Comparison of ENCODE assay signal across 15 cellular contexts in genomic region chrX:69128573-69128972, GRCh38. TPM values are rescaled to one million over a fixed set of nuclear protein-coding genes. Genes with fewer than 3 reads are reported as not detected.
A peak's percentile ranks its signal among the peaks of the same experiment; 100 is the strongest.
DNase-seq lines count a peak whose midpoint lies in the region; ATAC-seq and TF ChIP-seq lines count a peak whose summit lies in the region.
"Had no signal": no experiment of that assay in that cellular context is flagged by ENCODE, and none has a peak within 500 bp of the region (broad histone marks: within the 10 kb centered on the region; RNA-seq: fewer than 3 reads in every experiment).

No MANE protein-coding gene starts in this region.

- POLR2A ChIA-PET in activated CD4-positive, alpha-beta memory T cell treated with anti-CD3 and anti-CD28 coated beads, Interleukin-2, amount 10 ng/mL, durations not matched to agents 7 days and 5 days (lab: Charles Lee), result no interaction called here

- H3K27me3 ChIP-seq in neural progenitor cell (peaks cover 32% of the 10 kb centered on the region), HAP-1 (ENCODE audit: low read depth) (no peaks in the 10 kb centered on the region)

- no peak for ATAC-seq in HG03045 (IDR thresholded peaks at IDR 0.05; ENCODE audit: unreplicated experiment)
- no peak for ATAC-seq in HG03432 (IDR thresholded peaks at IDR 0.05; ENCODE audit: unreplicated experiment)
- ATAC-seq: stimulated activated naive B cell treated with anti-CD40 and anti-IgM and Interleukin-4, amounts not matched to agents 10 μg/mL and 1 μg/mL and 100 μg/mL, for 72 hours had no signal

- H3K9me3 Mint-ChIP-seq in neural progenitor cell, result peaks cover 8% of the 10 kb centered on the region
- no peaks in the 10 kb centered on the region for H3K9me3 Mint-ChIP-seq in activated CD4-positive, alpha-beta memory T cell treated with anti-CD3 and anti-CD28 coated beads, Interleukin-2, amount 10 ng/mL, durations not matched to agents 7 days and 5 days
- H3K9me3 Mint-ChIP-seq: activated CD4-positive, alpha-beta T cell treated with anti-CD3 and anti-CD28 coated beads, Interleukin-2, amount 10 ng/mL, durations not matched to agents 7 days and 5 days; activated naive CD8-positive, alpha-beta T cell treated with anti-CD3 and anti-CD28 coated beads, Interleukin-2, amount 10 ng/mL, durations not matched to agents 7 days and 5 days; memory B cell; stimulated activated naive B cell treated with anti-CD40 and anti-IgM and Interleukin-4, amounts not matched to agents 10 μg/mL and 1 μg/mL and 100 μg/mL, for 72 hours had no signal

- H3K4me3 ChIP-seq in fibroblast of the aortic adventitia (ENCODE audit: low read depth, low read length) (no peak overlapping the region), neural progenitor cell (peak overlapping the region; percentile 13), HAP-1 (no peak overlapping the region)
- H3K4me3 ChIP-seq: BLaER1 had no signal

- H3K4me1 Mint-ChIP-seq in neural progenitor cell, result peaks cover 41% of the 10 kb centered on the region
- no peaks in the 10 kb centered on the region for H3K4me1 Mint-ChIP-seq in activated CD4-positive, alpha-beta memory T cell treated with anti-CD3 and anti-CD28 coated beads, Interleukin-2, amount 10 ng/mL, durations not matched to agents 7 days and 5 days
- H3K4me1 Mint-ChIP-seq: activated CD4-positive, alpha-beta T cell treated with anti-CD3 and anti-CD28 coated beads, Interleukin-2, amount 10 ng/mL, durations not matched to agents 7 days and 5 days; activated naive CD8-positive, alpha-beta T cell treated with anti-CD3 and anti-CD28 coated beads, Interleukin-2, amount 10 ng/mL, durations not matched to agents 7 days and 5 days; stimulated activated naive B cell treated with anti-CD40 and anti-IgM and Interleukin-4, amounts not matched to agents 10 μg/mL and 1 μg/mL and 100 μg/mL, for 72 hours had no signal

- no peaks in the 10 kb centered on the region for H3K36me3 Mint-ChIP-seq in neural progenitor cell
- no peaks in the 10 kb centered on the region for H3K36me3 Mint-ChIP-seq in activated CD4-positive, alpha-beta memory T cell treated with anti-CD3 and anti-CD28 coated beads, Interleukin-2, amount 10 ng/mL, durations not matched to agents 7 days and 5 days (ENCODE audit: low read depth)
- H3K36me3 Mint-ChIP-seq: activated naive CD8-positive, alpha-beta T cell treated with anti-CD3 and anti-CD28 coated beads, Interleukin-2, amount 10 ng/mL, durations not matched to agents 7 days and 5 days; memory B cell; stimulated activated naive B cell treated with anti-CD40 and anti-IgM and Interleukin-4, amounts not matched to agents 10 μg/mL and 1 μg/mL and 100 μg/mL, for 72 hours had no signal

- H3K27ac Mint-ChIP-seq in neural progenitor cell, result no peak overlapping the region
- no peak overlapping the region for H3K27ac Mint-ChIP-seq in activated CD4-positive, alpha-beta memory T cell treated with anti-CD3 and anti-CD28 coated beads, Interleukin-2, amount 10 ng/mL, durations not matched to agents 7 days and 5 days
- H3K27ac Mint-ChIP-seq: activated CD4-positive, alpha-beta T cell treated with anti-CD3 and anti-CD28 coated beads, Interleukin-2, amount 10 ng/mL, durations not matched to agents 7 days and 5 days; activated naive CD8-positive, alpha-beta T cell treated with anti-CD3 and anti-CD28 coated beads, Interleukin-2, amount 10 ng/mL, durations not matched to agents 7 days and 5 days; memory B cell; stimulated activated naive B cell treated with anti-CD40 and anti-IgM and Interleukin-4, amounts not matched to agents 10 μg/mL and 1 μg/mL and 100 μg/mL, for 72 hours had no signal

- H3K36me3 ChIP-seq in neural progenitor cell (no peaks in the 10 kb centered on the region), HAP-1 (replicated peaks) (no peaks in the 10 kb centered on the region)
- H3K36me3 ChIP-seq: BLaER1 had no signal

- H3K4me3 Mint-ChIP-seq in neural progenitor cell, result no peak overlapping the region
- no peak overlapping the region for H3K4me3 Mint-ChIP-seq in activated CD4-positive, alpha-beta memory T cell treated with anti-CD3 and anti-CD28 coated beads, Interleukin-2, amount 10 ng/mL, durations not matched to agents 7 days and 5 days
- H3K4me3 Mint-ChIP-seq: activated CD4-positive, alpha-beta T cell treated with anti-CD3 and anti-CD28 coated beads, Interleukin-2, amount 10 ng/mL, durations not matched to agents 7 days and 5 days; activated naive CD8-positive, alpha-beta T cell treated with anti-CD3 and anti-CD28 coated beads, Interleukin-2, amount 10 ng/mL, durations not matched to agents 7 days and 5 days; memory B cell; stimulated activated naive B cell treated with anti-CD40 and anti-IgM and Interleukin-4, amounts not matched to agents 10 μg/mL and 1 μg/mL and 100 μg/mL, for 72 hours had no signal

- no peaks in the 10 kb centered on the region for H4K20me1 ChIP-seq in neural progenitor cell (ENCODE audit: low read depth)

- CTCF ChIA-PET in activated CD4-positive, alpha-beta memory T cell treated with anti-CD3 and anti-CD28 coated beads, Interleukin-2, amount 10 ng/mL, durations not matched to agents 7 days and 5 days (lab: Charles Lee), result no interaction called here

- in situ Hi-C loops in HAP-1 (cut with MboI; ENCODE audit: low sequenced_read_pairs), result no loop called here

- no peaks in the 10 kb centered on the region for H3K79me2 ChIP-seq in neural progenitor cell (ENCODE audit: low read depth)

- no peak overlapping the region for H3K27ac ChIP-seq in neural progenitor cell
- H3K27ac ChIP-seq: BLaER1, epithelial cell of prostate had no signal

- peak; percentile 53 for DNase-seq in AG20443 (ENCODE audit: low spot score)
- DNase-seq in NCI-H510A treated with DMSO at 0.1 percent for 48 hours (lab: John Stamatoyannopoulos, UW), result peak; percentile 6
- DNase-seq in fibroblast of the aortic adventitia (ENCODE audit: low read depth), result peak; percentile 11
- peak; percentile 60 for DNase-seq in neural progenitor cell (ENCODE audit: low spot score)
- no peak for DNase-seq in HAP-1 (ENCODE audit: low spot score in 2 of 2)
- no peak for DNase-seq in activated CD4-positive, alpha-beta memory T cell treated with anti-CD3 and anti-CD28 coated beads, Interleukin-2, amount 10 ng/mL, durations not matched to agents 7 days and 5 days
- DNase-seq: activated CD4-positive, alpha-beta T cell treated with anti-CD3 and anti-CD28 coated beads, Interleukin-2, amount 10 ng/mL, durations not matched to agents 7 days and 5 days; activated naive CD8-positive, alpha-beta T cell treated with anti-CD3 and anti-CD28 coated beads, Interleukin-2, amount 10 ng/mL, durations not matched to agents 7 days and 5 days; NCI-H2029; stimulated activated naive B cell treated with anti-CD40 and anti-IgM and Interleukin-4, amounts not matched to agents 10 μg/mL and 1 μg/mL and 100 μg/mL, for 72 hours had no signal

- TF ChIP-seq CTCF in fibroblast of the aortic adventitia (IDR thresholded peaks at IDR 0.05; ENCODE audit: insufficient read depth, low read length), result no peak
- TF ChIP-seq CTCF in neural progenitor cell (IDR thresholded peaks at IDR 0.05), result no peak

- H3K9me3 ChIP-seq in neural progenitor cell (ENCODE audit: low read depth), result no peaks in the 10 kb centered on the region
- H3K9me3 ChIP-seq in HAP-1, result no peaks in the 10 kb centered on the region
- H3K9me3 ChIP-seq: BLaER1 had no signal

- peaks cover 3% of the 10 kb centered on the region for H3F3A ChIP-seq in neural progenitor cell (ENCODE audit: low read depth)

- H3K27me3 Mint-ChIP-seq in neural progenitor cell (ENCODE audit: insufficient read depth, low read depth), result peaks cover 7% of the 10 kb centered on the region
- peaks cover 12% of the 10 kb centered on the region for H3K27me3 Mint-ChIP-seq in activated CD4-positive, alpha-beta memory T cell treated with anti-CD3 and anti-CD28 coated beads, Interleukin-2, amount 10 ng/mL, durations not matched to agents 7 days and 5 days

- H3K4me1 ChIP-seq in neural progenitor cell, result peaks cover 18% of the 10 kb centered on the region
- peaks cover 26% of the 10 kb centered on the region for H3K4me1 ChIP-seq in HAP-1

- peak overlapping the region; percentile 57 for H2AFZ ChIP-seq in neural progenitor cell (replicated peaks)

- H3K9ac ChIP-seq in neural progenitor cell, result no peak overlapping the region
- H3K9ac ChIP-seq: BLaER1 had no signal

- H3K4me2 ChIP-seq in neural progenitor cell, result peak overlapping the region; percentile 64
- H3K4me2 ChIP-seq: BLaER1 had no signal

RNA-seq across cellular contexts. Expression of gene PJA1, which starts 36.7 kb away (rescaled TPM):
- total RNA-seq in fibroblast of the aortic adventitia (ENCODE audit: low replicate concordance) (15.7 and 31.2 TPM in 2 replicates), neural progenitor cell (ENCODE audit: low replicate concordance) (53.6 and 62.1 TPM in 2 replicates)
- 10 to 100 TPM; 15.4 to 19.5 TPM for total RNA-seq in activated CD4-positive, alpha-beta memory T cell treated with anti-CD3 and anti-CD28 coated beads, Interleukin-2, amount 10 ng/mL, durations not matched to agents 7 days and 5 days

Comparison
In these comparisons a context has a peak if more than half of its experiments do, and no peak if none do; other contexts are left out.
1. DNase-seq: peak in AG20443 (single experiment), NCI-H510A treated with DMSO at 0.1 percent for 48 hours (single experiment), fibroblast of the aortic adventitia (single experiment) and neural progenitor cell (single experiment); none in HAP-1 (0 of 2) and activated CD4-positive, alpha-beta memory T cell treated with anti-CD3 and anti-CD28 coated beads, Interleukin-2, amount 10 ng/mL, durations not matched to agents 7 days and 5 days (single experiment).